ENCODE assay signal across 18 cellular contexts in the genomic region with DNA sequence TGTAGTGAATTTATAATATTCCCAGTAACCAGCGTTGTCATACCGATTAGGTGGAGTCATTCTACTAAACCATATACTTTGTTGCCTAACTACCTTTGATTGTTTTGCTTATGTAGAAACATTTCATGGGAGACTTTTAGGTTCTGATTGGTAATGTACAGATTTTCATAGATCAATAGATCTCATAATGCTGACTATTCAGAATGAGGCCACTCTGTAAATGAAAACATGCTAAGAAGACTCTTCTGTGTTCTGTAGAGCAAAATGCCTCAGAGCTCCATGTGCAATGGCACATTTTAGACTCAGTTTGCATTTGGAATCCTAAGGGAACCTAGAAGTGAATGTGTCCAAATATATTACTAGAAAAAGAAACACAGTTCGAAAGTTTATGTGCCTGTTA.
"Had no signal": no experiment of that assay in that cellular context is flagged by ENCODE, and none has a peak within 500 bp of the region (broad histone marks: within the 10 kb centered on the region; RNA-seq: fewer than 3 reads in every experiment).

No MANE protein-coding gene starts in this region.

- H3K4me3 ChIP-seq: dorsolateral prefrontal cortex, esophagus muscularis mucosa, psoas muscle, spleen, suprapubic skin had no signal

- H3K27me3 ChIP-seq: dorsolateral prefrontal cortex, esophagus muscularis mucosa, spleen, suprapubic skin had no signal

- H3K27me3 Mint-ChIP-seq: naive B cell; stimulated activated naive B cell treated with anti-CD40 and anti-IgM and Interleukin-4, amounts not matched to agents 10 μg/mL and 1 μg/mL and 100 μg/mL, for 72 hours; type B pancreatic cell had no signal

- ATAC-seq: activated CD4-positive, CD25-positive, alpha-beta regulatory T cell treated with anti-CD3 and anti-CD28 coated beads, Interleukin-2, amount 50 U/mL, for 24 hours; left cardiac atrium; psoas muscle; sciatic nerve; stimulated activated naive B cell treated with anti-CD40 and anti-IgM and Interleukin-4, amounts not matched to agents 10 μg/mL and 1 μg/mL and 100 μg/mL, for 72 hours had no signal

- H3K9me3 Mint-ChIP-seq: naive B cell; stimulated activated naive B cell treated with anti-CD40 and anti-IgM and Interleukin-4, amounts not matched to agents 10 μg/mL and 1 μg/mL and 100 μg/mL, for 72 hours; type B pancreatic cell had no signal

- H3K27ac ChIP-seq: dorsolateral prefrontal cortex, esophagus muscularis mucosa, psoas muscle, spleen, suprapubic skin had no signal

- H3K4me3 Mint-ChIP-seq: naive B cell; stimulated activated naive B cell treated with anti-CD40 and anti-IgM and Interleukin-4, amounts not matched to agents 10 μg/mL and 1 μg/mL and 100 μg/mL, for 72 hours; T-helper 2 cell treated with Interferon-gamma antibody and Interleukin-4, amounts not matched to agents 5 μg/mL and 100 μg/mL, for 36 hours; type B pancreatic cell had no signal

- H3K27ac Mint-ChIP-seq: stimulated activated naive B cell treated with anti-CD40 and anti-IgM and Interleukin-4, amounts not matched to agents 10 μg/mL and 1 μg/mL and 100 μg/mL, for 72 hours; T-helper 2 cell treated with Interferon-gamma antibody and Interleukin-4, amounts not matched to agents 5 μg/mL and 100 μg/mL, for 36 hours; type B pancreatic cell had no signal

- H3K9me3 ChIP-seq: esophagus muscularis mucosa, psoas muscle, spleen, suprapubic skin had no signal

- DNase-seq: activated CD8-positive, alpha-beta memory T cell treated with anti-CD3 and anti-CD28 coated beads for 24 hours; activated naive CD4-positive, alpha-beta T cell; activated T-cell treated with anti-CD3 and anti-CD28 coated beads, Interleukin-2, amount 50 U/mL, for 1 hour; dorsolateral prefrontal cortex; left cardiac atrium; naive B cell; nucleus accumbens; psoas muscle; SHP77; spleen; stimulated activated CD4-positive, alpha-beta T cell treated with anti-CD3 and anti-CD28 coated beads, Interleukin-1b, Interleukin-23, amount 100 ng/mL, for 48 hours; stimulated activated naive B cell treated with anti-CD40 and anti-IgM and Interleukin-4, amounts not matched to agents 10 μg/mL and 1 μg/mL and 100 μg/mL, for 72 hours had no signal
